ENCODE assay signal across 18 cellular contexts in genomic region chr10:121172406-121172805, GRCh38.
A peak's percentile ranks its signal among the peaks of the same experiment; 100 is the strongest.
DNase-seq lines count a peak whose midpoint lies in the region; TF ChIP-seq lines count a peak whose summit lies in the region.
"Had no signal": no experiment of that assay in that cellular context is flagged by ENCODE, and none has a peak within 500 bp of the region (broad histone marks: within the 10 kb centered on the region; RNA-seq: fewer than 3 reads in every experiment).

No MANE protein-coding gene starts in this region.

- no peaks in the 10 kb centered on the region for H3K79me2 ChIP-seq in hepatocyte
- H3K79me2 ChIP-seq in neural progenitor cell (ENCODE audit: low read depth) = no peaks in the 10 kb centered on the region
- no peaks in the 10 kb centered on the region for H3K79me2 ChIP-seq in GM23248 (ENCODE audit: insufficient read depth)

- no peaks in the 10 kb centered on the region for H4K20me1 ChIP-seq in hepatocyte (ENCODE audit: insufficient read depth, poor library complexity, severe bottlenecking)
- H4K20me1 ChIP-seq in neural progenitor cell (ENCODE audit: low read depth) = no peaks in the 10 kb centered on the region
- no peaks in the 10 kb centered on the region for H4K20me1 ChIP-seq in GM23248 (ENCODE audit: insufficient read depth)

- no peaks in the 10 kb centered on the region for H3K9me3 ChIP-seq in hepatocyte (ENCODE audit: low read depth)
- H3K9me3 ChIP-seq in neural progenitor cell (ENCODE audit: low read depth) = no peaks in the 10 kb centered on the region
- no peaks in the 10 kb centered on the region for H3K9me3 ChIP-seq in GM23248 (ENCODE audit: low read depth)
- H3K9me3 ChIP-seq: A549, BE2C had no signal

- H3F3A ChIP-seq in neural progenitor cell (ENCODE audit: low read depth) = no peaks in the 10 kb centered on the region
- no peaks in the 10 kb centered on the region for H3F3A ChIP-seq in GM23248 (ENCODE audit: insufficient read depth)

- no peaks in the 10 kb centered on the region for H3K27me3 Mint-ChIP-seq in neural progenitor cell (ENCODE audit: insufficient read depth, low read depth)

- H3K4me3 ChIP-seq in hepatocyte (no peak overlapping the region), neural progenitor cell (no peak overlapping the region), GM23248 (no peak overlapping the region)
- H3K4me3 ChIP-seq: A549 had no signal

- H3K9me2 ChIP-seq in hepatocyte (replicated peaks; ENCODE audit: insufficient read depth) = no peaks in the 10 kb centered on the region
- no peaks in the 10 kb centered on the region for H3K9me2 ChIP-seq in GM23248 (ENCODE audit: insufficient read depth)

- no peaks in the 10 kb centered on the region for H3K27me3 ChIP-seq in hepatocyte
- no peaks in the 10 kb centered on the region for H3K27me3 ChIP-seq in neural progenitor cell
- H3K27me3 ChIP-seq in GM23248 (replicated peaks; ENCODE audit: insufficient read depth) = no peaks in the 10 kb centered on the region
- H3K27me3 ChIP-seq: BE2C had no signal

- H3K4me1 Mint-ChIP-seq in neural progenitor cell = no peaks in the 10 kb centered on the region

- DNase-seq in NCI-H146 treated with DMSO at 0.1 percent for 48 hours (lab: John Stamatoyannopoulos, UW; ENCODE audit: unreplicated experiment) (peak; percentile 35), hepatocyte (ENCODE audit: low spot score) (no peak), neural progenitor cell (ENCODE audit: low spot score) (no peak), GM23248 (no peak), HT-29 (ENCODE audit: low spot score) (no peak), EL (no peak), germinal center (ENCODE audit: low spot score) (no peak)
- DNase-seq: BE2C; CD8-positive, alpha-beta T cell; COR-L47; DMS153; DMS79 treated with DMSO at 0.1 percent for 48 hours; GDM1; HCEC 1CT; IMR-90 had no signal

- H3K9ac ChIP-seq in neural progenitor cell (no peak overlapping the region), GM23248 (no peak overlapping the region)

- in situ Hi-C loops in GM23248 (cut with MboI) = no loop called here

- H3K4me2 ChIP-seq in hepatocyte (peak overlapping the region; percentile 19), neural progenitor cell (no peak overlapping the region), GM23248 (ENCODE audit: unreplicated experiment) (no peak overlapping the region)
- H3K4me2 ChIP-seq: A549 had no signal

- H2AFZ ChIP-seq in hepatocyte (peak overlapping the region; percentile 8), neural progenitor cell (replicated peaks) (peak overlapping the region; percentile 17), GM23248 (no peak overlapping the region)

- WGBS in hepatocyte (ENCODE audit: low lambda C conversion rate, missing lambda C conversion rate) = 55% methylated on average over 9 of the region's 9 CpGs
- 4 to 8% methylated on average over 9 of the region's 9 CpGs for WGBS in GM23248 (ENCODE audit: low coverage in 1 of 2, low lambda C conversion rate in 2 of 2, missing lambda C conversion rate in 2 of 2), 2 experiments

- H3K4me3 Mint-ChIP-seq in neural progenitor cell = no peak overlapping the region
- H3K4me3 Mint-ChIP-seq: CD8-positive, alpha-beta T cell had no signal

- no peaks in the 10 kb centered on the region for H3K9me3 Mint-ChIP-seq in neural progenitor cell

- no peak overlapping the region for H3K27ac ChIP-seq in hepatocyte
- no peak overlapping the region for H3K27ac ChIP-seq in neural progenitor cell
- H3K27ac ChIP-seq in GM23248 = no peak overlapping the region
- H3K27ac ChIP-seq: A549, C4-2B, HL-60 had no signal

- H3K4me1 ChIP-seq in hepatocyte (ENCODE audit: insufficient read depth) (peaks cover 3% of the 10 kb centered on the region), neural progenitor cell (no peaks in the 10 kb centered on the region), GM23248 (ENCODE audit: insufficient read depth) (no peaks in the 10 kb centered on the region)
- H3K4me1 ChIP-seq: A549, BE2C had no signal

- H3K36me3 Mint-ChIP-seq in neural progenitor cell = no peaks in the 10 kb centered on the region
- H3K36me3 Mint-ChIP-seq: CD8-positive, alpha-beta T cell had no signal

- TF ChIP-seq CTCF in hepatocyte (IDR thresholded peaks at IDR 0.05; ENCODE audit: poor library complexity) (no peak), neural progenitor cell (IDR thresholded peaks at IDR 0.05) (no peak)

- H3K27ac Mint-ChIP-seq in neural progenitor cell = no peak overlapping the region
- H3K27ac Mint-ChIP-seq: CD8-positive, alpha-beta T cell had no signal

- H3K36me3 ChIP-seq in hepatocyte (replicated peaks; ENCODE audit: insufficient read depth, low read depth) = no peaks in the 10 kb centered on the region
- no peaks in the 10 kb centered on the region for H3K36me3 ChIP-seq in neural progenitor cell
- H3K36me3 ChIP-seq in GM23248 (ENCODE audit: low read depth) = no peaks in the 10 kb centered on the region
- H3K36me3 ChIP-seq: BE2C had no signal
